15 cellular contexts compared by ENCODE assay signal in genomic region chr2:233148354-233148753, GRCh38.
"Had no signal": no experiment of that assay in that cellular context is flagged by ENCODE, and none has a peak within 500 bp of the region (broad histone marks: within the 10 kb centered on the region; RNA-seq: fewer than 3 reads in every experiment).

No MANE protein-coding gene starts in this region.

- H3K4me3 Mint-ChIP-seq: activated CD4-positive, alpha-beta memory T cell treated with anti-CD3 and anti-CD28 coated beads for 36 hours; activated naive CD4-positive, alpha-beta T cell treated with anti-CD3 and anti-CD28 coated beads, Interleukin-2, amount 50 U/mL, for 24 hours; effector memory CD8-positive, alpha-beta T cell; naive thymus-derived CD4-positive, alpha-beta T cell; stimulated activated memory B cell treated with anti-CD40 and anti-IgM and Interleukin-4, amounts not matched to agents 10 μg/mL and 1 μg/mL and 100 μg/mL, for 72 hours had no signal

- H3K27ac Mint-ChIP-seq: activated CD4-positive, alpha-beta memory T cell treated with anti-CD3 and anti-CD28 coated beads for 36 hours; activated naive CD4-positive, alpha-beta T cell treated with anti-CD3 and anti-CD28 coated beads, Interleukin-2, amount 50 U/mL, for 24 hours; stimulated activated memory B cell treated with anti-CD40 and anti-IgM and Interleukin-4, amounts not matched to agents 10 μg/mL and 1 μg/mL and 100 μg/mL, for 72 hours had no signal

- H3K27me3 Mint-ChIP-seq: activated CD4-positive, alpha-beta memory T cell treated with anti-CD3 and anti-CD28 coated beads for 36 hours; activated naive CD4-positive, alpha-beta T cell treated with anti-CD3 and anti-CD28 coated beads, Interleukin-2, amount 50 U/mL, for 24 hours; effector memory CD8-positive, alpha-beta T cell; naive thymus-derived CD4-positive, alpha-beta T cell; stimulated activated memory B cell treated with anti-CD40 and anti-IgM and Interleukin-4, amounts not matched to agents 10 μg/mL and 1 μg/mL and 100 μg/mL, for 72 hours had no signal

- H3K4me1 Mint-ChIP-seq: activated naive CD4-positive, alpha-beta T cell treated with anti-CD3 and anti-CD28 coated beads, Interleukin-2, amount 50 U/mL, for 24 hours had no signal

- H3K9me3 Mint-ChIP-seq: activated CD4-positive, alpha-beta memory T cell treated with anti-CD3 and anti-CD28 coated beads for 36 hours; activated naive CD4-positive, alpha-beta T cell treated with anti-CD3 and anti-CD28 coated beads, Interleukin-2, amount 50 U/mL, for 24 hours; effector memory CD8-positive, alpha-beta T cell had no signal

- ATAC-seq: effector memory CD8-positive, alpha-beta T cell; mucosa of descending colon; naive thymus-derived CD4-positive, alpha-beta T cell; right lobe of liver; stimulated activated memory B cell treated with anti-CD40 and anti-IgM and Interleukin-4, amounts not matched to agents 10 μg/mL and 1 μg/mL and 100 μg/mL, for 72 hours had no signal

- DNase-seq: activated CD4-positive, alpha-beta memory T cell treated with anti-CD3 and anti-CD28 coated beads for 36 hours; activated gamma-delta T cell; activated T-cell treated with anti-CD3 and anti-CD28 coated beads, Interleukin-2, amount 50 U/mL, for 1 hour; amygdala; effector memory CD8-positive, alpha-beta T cell; mesenchymal stem cell; mucosa of descending colon; naive thymus-derived CD4-positive, alpha-beta T cell; right lobe of liver; small intestine; stimulated activated CD4-positive, alpha-beta T cell treated with anti-CD3 and anti-CD28 coated beads, Interleukin-4, amount 100 ng/mL, for 24 hours; thyroid gland; WERI-Rb-1 had no signal
